Comparison of ENCODE assay signal across 8 cellular contexts in the genomic region with DNA sequence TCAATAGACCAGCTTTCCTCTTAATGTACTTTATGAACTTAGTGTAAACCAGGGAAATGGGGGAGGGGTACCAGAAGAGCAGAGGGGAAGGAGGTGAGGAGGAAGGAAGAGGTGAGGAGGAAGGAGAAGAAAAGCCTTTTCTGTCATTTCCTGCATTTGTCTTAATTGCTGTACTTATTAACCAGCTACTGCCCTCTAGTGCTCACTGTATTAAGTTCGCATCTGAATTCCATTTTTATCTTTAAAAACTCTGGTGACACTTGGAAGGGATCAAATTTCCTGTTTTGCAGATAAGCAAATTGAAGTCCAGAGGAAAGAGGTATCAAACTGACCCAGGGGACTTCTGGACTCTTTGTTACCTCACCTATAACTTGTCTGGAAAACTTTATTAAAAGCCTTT. TPM values are rescaled to one million over a fixed set of nuclear protein-coding genes. Genes with fewer than 3 reads are reported as not detected.
DNase-seq lines count a peak whose midpoint lies in the region; ATAC-seq, FAIRE-seq and TF ChIP-seq lines count a peak whose summit lies in the region.

No MANE protein-coding gene starts in this region.

- in situ Hi-C loops in HAP-1 (cut with MboI; ENCODE audit: low sequenced_read_pairs), result loop anchor here (25.0 kb wide), 1 partner anchor 741 kb away; no protein-coding TSS in a partner anchor

- 0% methylated on average over 1 of the region's 1 CpG for WGBS in body of pancreas, 2 donors
- 0 to 3% methylated on average over 1 of the region's 1 CpG for WGBS in thyroid gland, 2 donors

- TF ChIP-seq CTCF in body of pancreas (IDR thresholded peaks at IDR 0.05) (peak in 6 of 7 experiments; percentile 61 to 81 (median 78)), kidney (IDR thresholded peaks at IDR 0.05; ENCODE audit: borderline replicate concordance, extremely low read depth, insufficient read depth) (peak; percentile 69), thyroid gland (IDR thresholded peaks at IDR 0.05) (peak; percentile 24 to 81 (median 62))

- no peak overlapping the region for H3K9ac ChIP-seq in kidney (ENCODE audit: low read length in 2 of 2)

- ATAC-seq in body of pancreas (peak; percentile 62), GM18505 (IDR thresholded peaks at IDR 0.05; ENCODE audit: unreplicated experiment) (no peak)

- TF ChIP-seq POLR2A in body of pancreas (IDR thresholded peaks at IDR 0.05) (no peak), thyroid gland (IDR thresholded peaks at IDR 0.05) (no peak), GM18505 (IDR thresholded peaks at IDR 0.05; ENCODE audit: borderline replicate concordance, extremely low read depth, insufficient read depth, insufficient read length) (no peak)

- DNase-seq in D341Med (ENCODE audit: low spot score) (peak; percentile 52), HAP-1 (ENCODE audit: low spot score in 2 of 2) (peak; percentile 48 to 92), NCI-H748 treated with DMSO at 0.1 percent for 48 hours (lab: John Stamatoyannopoulos, UW) (peak; percentile 32), body of pancreas (peak in 1 of 4 donors; percentile 46), kidney (no peak), thyroid gland (no peak), NK-92 (lab: John Stamatoyannopoulos, UW; ENCODE audit: unreplicated experiment) (no peak)

- no peak for FAIRE-seq in kidney (lab: Jason Lieb, UNC)

- H3K27me3 ChIP-seq in HAP-1 (ENCODE audit: low read depth) (no peaks in the 10 kb centered on the region), body of pancreas (no peaks in the 10 kb centered on the region), thyroid gland (no peaks in the 10 kb centered on the region)

- H3K27ac ChIP-seq in body of pancreas, result peak overlapping the region in 2 of 4 donors; percentile 12 to 22
- no peak overlapping the region for H3K27ac ChIP-seq in kidney (ENCODE audit: low read depth in 2 of 2, low read length in 2 of 2)
- H3K27ac ChIP-seq in thyroid gland, result no peak overlapping the region

- H3K36me3 ChIP-seq in HAP-1 (replicated peaks) (no peaks in the 10 kb centered on the region), body of pancreas (replicated peaks in 1 of 2; ENCODE audit: insufficient read depth in 1 of 2, low read depth in 2 of 2) (no peaks in the 10 kb centered on the region), kidney (ENCODE audit: control insufficient read depth in 1 of 2, insufficient read depth in 2 of 2, low read length in 2 of 2) (peaks cover 0 to 2% of the 10 kb centered on the region in 2 donors), thyroid gland (no peaks in the 10 kb centered on the region)

- H3K4me1 ChIP-seq in HAP-1 (peaks cover 6% of the 10 kb centered on the region; the same call in 1 of the 2 replicates), body of pancreas (peaks cover 27% of the 10 kb centered on the region), kidney (ENCODE audit: control insufficient read depth in 1 of 2, insufficient read depth in 1 of 2, low read depth in 1 of 2, low read length in 2 of 2) (peaks cover 6 to 8% of the 10 kb centered on the region in 2 donors), thyroid gland (peaks cover 8 to 14% of the 10 kb centered on the region in 2 donors)

- H3K4me3 ChIP-seq in HAP-1 (no peak overlapping the region), body of pancreas (no peak overlapping the region), kidney (ENCODE audit: low read length in 2 of 2) (no peak overlapping the region), thyroid gland (replicated peaks in 1 of 3) (no peak overlapping the region)

- H3K9me3 ChIP-seq in HAP-1, result no peaks in the 10 kb centered on the region
- no peaks in the 10 kb centered on the region for H3K9me3 ChIP-seq in body of pancreas
- no peaks in the 10 kb centered on the region for H3K9me3 ChIP-seq in kidney (ENCODE audit: control insufficient read depth in 1 of 2, low read length in 2 of 2)
- no peaks in the 10 kb centered on the region for H3K9me3 ChIP-seq in thyroid gland

- intact Hi-C loops in body of pancreas (cut with DNase I), result loop anchor here (10.0 kb wide), 2 partner anchors 173 to 243 kb away; no protein-coding TSS in a partner anchor
- intact Hi-C loops in kidney (cut with DNase I), result loop anchor here (10.0 kb wide), 1 partner anchor 743 kb away; no protein-coding TSS in a partner anchor
- intact Hi-C loops in thyroid gland (cut with DNase I), result no loop called here

RNA-seq across cellular contexts. Expression of gene MANSC1, which starts 22.2 kb away (rescaled TPM):
- total RNA-seq in body of pancreas, result 10 to 100 TPM in 1 of 2 donors, 1 to 10 TPM in 1; 8.9 to 12.2 TPM
- 38.7 TPM for total RNA-seq in kidney
- polyA plus RNA-seq in kidney (ENCODE audit: insufficient read depth, low read depth, low replicate concordance), result 14.1 TPM
- 10 to 100 TPM; 15.3 to 59.0 (median 37.5) TPM for total RNA-seq in thyroid gland

RNA-seq across cellular contexts. Expression of gene BORCS5, which starts 29.1 kb away (rescaled TPM):
- total RNA-seq in body of pancreas, result 10 to 100 TPM in 1 of 2 donors, 1 to 10 TPM in 1; 5.6 to 18.4 TPM
- 14.0 TPM for total RNA-seq in kidney
- polyA plus RNA-seq in kidney (ENCODE audit: insufficient read depth, low read depth, low replicate concordance), result 11.2 TPM
- 10 to 100 TPM; 10.3 to 23.7 (median 19.6) TPM for total RNA-seq in thyroid gland

Comparison
In these comparisons a context has a peak if more than half of its experiments do, and no peak if none do; other contexts are left out.
1. DNase-seq: peak in D341Med (single experiment), HAP-1 (2 of 2) and NCI-H748 treated with DMSO at 0.1 percent for 48 hours (single experiment); none in kidney (single experiment), thyroid gland (0 of 2) and NK-92 (single experiment).
2. Peak in every context shown above with its lines, with median percentiles within 50 percentile points of each other: CTCF ChIP-seq.